8 cellular contexts compared by ENCODE assay signal in genomic region chr11:111446404-111447152, GRCh38.
A peak's percentile ranks its signal among the peaks of the same experiment; 100 is the strongest.
DNase-seq lines count a peak whose midpoint lies in the region; ATAC-seq and TF ChIP-seq lines count a peak whose summit lies in the region.

No MANE protein-coding gene starts in this region.

- no peak overlapping the region for H3K4me3 ChIP-seq in CD4-positive, CD25-positive, alpha-beta regulatory T cell (ENCODE audit: low read depth, low read length)
- H3K4me3 ChIP-seq in colonic mucosa (no peak overlapping the region), lower leg skin (ENCODE audit: low read depth, poor library complexity, severe bottlenecking) (no peak overlapping the region)

- TF ChIP-seq CTCF in colonic mucosa (IDR thresholded peaks at IDR 0.05) = peak; percentile 73
- TF ChIP-seq CTCF in lower leg skin (IDR thresholded peaks at IDR 0.05) = peak in 1 of 3 donors; percentile 80

- peak; percentile 62 to 96 (median 86) for DNase-seq in CD4-positive, CD25-positive, alpha-beta regulatory T cell
- DNase-seq in NCI-H524 (lab: John Stamatoyannopoulos, UW) = peak; percentile 85 to 87
- DNase-seq in activated CD4-positive, alpha-beta T cell treated with anti-CD3 and anti-CD28 coated beads for 48 hours = peak; percentile 77
- DNase-seq in colonic mucosa = peak; percentile 90
- peak; percentile 81 to 92 for DNase-seq in lower leg skin (ENCODE audit: low spot score in 2 of 2)
- peak; percentile 38 for DNase-seq in stimulated activated CD8-positive, alpha-beta memory T cell treated with anti-CD3 and anti-CD28 coated beads, Interleukin-12 subunit alpha, Interleukin-12 subunit beta, amount 100 ng/mL, for 4 hours (ENCODE audit: low read depth)

- peak overlapping the region; percentile 62 to 90 (median 85) for H3K27ac Mint-ChIP-seq in CD4-positive, CD25-positive, alpha-beta regulatory T cell

- H3K36me3 Mint-ChIP-seq in CD4-positive, CD25-positive, alpha-beta regulatory T cell = no peaks in the 10 kb centered on the region

- TF ChIP-seq POLR2A in lower leg skin (IDR thresholded peaks at IDR 0.05) = no peak

- H3K4me1 Mint-ChIP-seq in CD4-positive, CD25-positive, alpha-beta regulatory T cell = peaks cover 0 to 19% (median 12%) of the 10 kb centered on the region in 4 donors

- H3K27me3 Mint-ChIP-seq in CD4-positive, CD25-positive, alpha-beta regulatory T cell = no peaks in the 10 kb centered on the region

- H3K36me3 ChIP-seq in CD4-positive, CD25-positive, alpha-beta regulatory T cell (ENCODE audit: control insufficient read depth, insufficient read depth, low read length) = no peaks in the 10 kb centered on the region
- no peaks in the 10 kb centered on the region for H3K36me3 ChIP-seq in colonic mucosa

- intact Hi-C loops in colonic mucosa (cut with DNase I) = loop anchor here (5.0 to 10.0 kb wide), 2 partner anchors 164 to 1002 kb away; no protein-coding TSS in a partner anchor
- intact Hi-C loops in lower leg skin (cut with DNase I; ENCODE audit: low total_unique reads) = no loop called here

- H3K9ac ChIP-seq in colonic mucosa (ENCODE audit: low read depth in 2 of 2, low read length in 2 of 2) = no peak overlapping the region

- 43% methylated on average over 5 of the region's 5 CpGs for WGBS in lower leg skin, 2 donors

- H3K4me1 ChIP-seq in CD4-positive, CD25-positive, alpha-beta regulatory T cell (ENCODE audit: control insufficient read depth, insufficient read depth, low read length, poor library complexity, severe bottlenecking) = no peaks in the 10 kb centered on the region
- H3K4me1 ChIP-seq in colonic mucosa = no peaks in the 10 kb centered on the region

- no peaks in the 10 kb centered on the region for H3K27me3 ChIP-seq in CD4-positive, CD25-positive, alpha-beta regulatory T cell (ENCODE audit: control insufficient read depth, insufficient read depth, low read length)
- H3K27me3 ChIP-seq in colonic mucosa = no peaks in the 10 kb centered on the region

- H3K9me3 Mint-ChIP-seq in CD4-positive, CD25-positive, alpha-beta regulatory T cell = no peaks in the 10 kb centered on the region

- peak overlapping the region; percentile 24 to 70 (median 50) for H3K4me3 Mint-ChIP-seq in CD4-positive, CD25-positive, alpha-beta regulatory T cell

- H3K27ac ChIP-seq in CD4-positive, CD25-positive, alpha-beta regulatory T cell (ENCODE audit: insufficient read depth, low read length, poor library complexity, severe bottlenecking) = no peak overlapping the region
- no peak overlapping the region for H3K27ac ChIP-seq in colonic mucosa

- H3K9me3 ChIP-seq in CD4-positive, CD25-positive, alpha-beta regulatory T cell (ENCODE audit: control insufficient read depth in 2 of 2, low read length in 2 of 2) = no peaks in the 10 kb centered on the region
- no peaks in the 10 kb centered on the region for H3K9me3 ChIP-seq in colonic mucosa

- peak; percentile 93 to 94 for ATAC-seq in CD4-positive, CD25-positive, alpha-beta regulatory T cell (ENCODE audit: low read depth in 2 of 2)
- peak; percentile 90 for ATAC-seq in GM19395 (IDR thresholded peaks at IDR 0.05; ENCODE audit: unreplicated experiment)
- peak; percentile 78 for ATAC-seq in HG03469 (IDR thresholded peaks at IDR 0.05; ENCODE audit: unreplicated experiment)

Comparison
In these comparisons a context has a peak if more than half of its experiments do, and no peak if none do; other contexts are left out.
1. DNase-seq: peak in every context shown above with its lines; median percentile 90 in colonic mucosa; 86 in lower leg skin; 86 in CD4-positive, CD25-positive, alpha-beta regulatory T cell; 86 in NCI-H524; 77 in activated CD4-positive, alpha-beta T cell treated with anti-CD3 and anti-CD28 coated beads for 48 hours; 38 in stimulated activated CD8-positive, alpha-beta memory T cell treated with anti-CD3 and anti-CD28 coated beads, Interleukin-12 subunit alpha, Interleukin-12 subunit beta, amount 100 ng/mL, for 4 hours.